1 cellular context compared by ENCODE assay signal in the genomic region with DNA sequence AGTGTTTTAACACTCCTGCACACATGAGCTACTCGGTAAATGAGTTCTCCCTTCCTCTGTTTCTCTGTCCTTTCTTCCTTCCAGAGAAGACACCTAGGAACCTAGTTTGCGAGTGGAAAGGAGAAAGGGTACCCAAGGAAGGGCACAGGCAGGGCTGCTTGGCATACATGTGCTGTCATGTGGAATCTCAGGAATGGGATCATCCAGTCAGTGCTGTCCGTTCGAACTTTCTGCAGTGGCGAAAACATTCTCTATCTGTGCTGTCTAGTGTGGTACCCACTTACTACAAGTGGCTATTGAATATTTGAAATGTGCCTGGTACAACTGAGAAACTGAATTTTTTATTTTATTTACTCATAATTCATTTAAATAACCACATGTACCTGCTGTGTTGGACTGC.
TF ChIP-seq lines count a peak whose summit lies in the region.

No MANE protein-coding gene starts in this region.

TF ChIP-seq in H1, 55 proteins besides CTCF, POLR2A, EP300 and RAD21:
- TF ChIP-seq BACH1 (IDR thresholded peaks at IDR 0.05; ENCODE audit: low read length) (no peak), CBX8 (IDR thresholded peaks at IDR 0.05; ENCODE audit: borderline replicate concordance, low read depth, low read length) (no peak)
- TF ChIP-seq, protein P1, sequence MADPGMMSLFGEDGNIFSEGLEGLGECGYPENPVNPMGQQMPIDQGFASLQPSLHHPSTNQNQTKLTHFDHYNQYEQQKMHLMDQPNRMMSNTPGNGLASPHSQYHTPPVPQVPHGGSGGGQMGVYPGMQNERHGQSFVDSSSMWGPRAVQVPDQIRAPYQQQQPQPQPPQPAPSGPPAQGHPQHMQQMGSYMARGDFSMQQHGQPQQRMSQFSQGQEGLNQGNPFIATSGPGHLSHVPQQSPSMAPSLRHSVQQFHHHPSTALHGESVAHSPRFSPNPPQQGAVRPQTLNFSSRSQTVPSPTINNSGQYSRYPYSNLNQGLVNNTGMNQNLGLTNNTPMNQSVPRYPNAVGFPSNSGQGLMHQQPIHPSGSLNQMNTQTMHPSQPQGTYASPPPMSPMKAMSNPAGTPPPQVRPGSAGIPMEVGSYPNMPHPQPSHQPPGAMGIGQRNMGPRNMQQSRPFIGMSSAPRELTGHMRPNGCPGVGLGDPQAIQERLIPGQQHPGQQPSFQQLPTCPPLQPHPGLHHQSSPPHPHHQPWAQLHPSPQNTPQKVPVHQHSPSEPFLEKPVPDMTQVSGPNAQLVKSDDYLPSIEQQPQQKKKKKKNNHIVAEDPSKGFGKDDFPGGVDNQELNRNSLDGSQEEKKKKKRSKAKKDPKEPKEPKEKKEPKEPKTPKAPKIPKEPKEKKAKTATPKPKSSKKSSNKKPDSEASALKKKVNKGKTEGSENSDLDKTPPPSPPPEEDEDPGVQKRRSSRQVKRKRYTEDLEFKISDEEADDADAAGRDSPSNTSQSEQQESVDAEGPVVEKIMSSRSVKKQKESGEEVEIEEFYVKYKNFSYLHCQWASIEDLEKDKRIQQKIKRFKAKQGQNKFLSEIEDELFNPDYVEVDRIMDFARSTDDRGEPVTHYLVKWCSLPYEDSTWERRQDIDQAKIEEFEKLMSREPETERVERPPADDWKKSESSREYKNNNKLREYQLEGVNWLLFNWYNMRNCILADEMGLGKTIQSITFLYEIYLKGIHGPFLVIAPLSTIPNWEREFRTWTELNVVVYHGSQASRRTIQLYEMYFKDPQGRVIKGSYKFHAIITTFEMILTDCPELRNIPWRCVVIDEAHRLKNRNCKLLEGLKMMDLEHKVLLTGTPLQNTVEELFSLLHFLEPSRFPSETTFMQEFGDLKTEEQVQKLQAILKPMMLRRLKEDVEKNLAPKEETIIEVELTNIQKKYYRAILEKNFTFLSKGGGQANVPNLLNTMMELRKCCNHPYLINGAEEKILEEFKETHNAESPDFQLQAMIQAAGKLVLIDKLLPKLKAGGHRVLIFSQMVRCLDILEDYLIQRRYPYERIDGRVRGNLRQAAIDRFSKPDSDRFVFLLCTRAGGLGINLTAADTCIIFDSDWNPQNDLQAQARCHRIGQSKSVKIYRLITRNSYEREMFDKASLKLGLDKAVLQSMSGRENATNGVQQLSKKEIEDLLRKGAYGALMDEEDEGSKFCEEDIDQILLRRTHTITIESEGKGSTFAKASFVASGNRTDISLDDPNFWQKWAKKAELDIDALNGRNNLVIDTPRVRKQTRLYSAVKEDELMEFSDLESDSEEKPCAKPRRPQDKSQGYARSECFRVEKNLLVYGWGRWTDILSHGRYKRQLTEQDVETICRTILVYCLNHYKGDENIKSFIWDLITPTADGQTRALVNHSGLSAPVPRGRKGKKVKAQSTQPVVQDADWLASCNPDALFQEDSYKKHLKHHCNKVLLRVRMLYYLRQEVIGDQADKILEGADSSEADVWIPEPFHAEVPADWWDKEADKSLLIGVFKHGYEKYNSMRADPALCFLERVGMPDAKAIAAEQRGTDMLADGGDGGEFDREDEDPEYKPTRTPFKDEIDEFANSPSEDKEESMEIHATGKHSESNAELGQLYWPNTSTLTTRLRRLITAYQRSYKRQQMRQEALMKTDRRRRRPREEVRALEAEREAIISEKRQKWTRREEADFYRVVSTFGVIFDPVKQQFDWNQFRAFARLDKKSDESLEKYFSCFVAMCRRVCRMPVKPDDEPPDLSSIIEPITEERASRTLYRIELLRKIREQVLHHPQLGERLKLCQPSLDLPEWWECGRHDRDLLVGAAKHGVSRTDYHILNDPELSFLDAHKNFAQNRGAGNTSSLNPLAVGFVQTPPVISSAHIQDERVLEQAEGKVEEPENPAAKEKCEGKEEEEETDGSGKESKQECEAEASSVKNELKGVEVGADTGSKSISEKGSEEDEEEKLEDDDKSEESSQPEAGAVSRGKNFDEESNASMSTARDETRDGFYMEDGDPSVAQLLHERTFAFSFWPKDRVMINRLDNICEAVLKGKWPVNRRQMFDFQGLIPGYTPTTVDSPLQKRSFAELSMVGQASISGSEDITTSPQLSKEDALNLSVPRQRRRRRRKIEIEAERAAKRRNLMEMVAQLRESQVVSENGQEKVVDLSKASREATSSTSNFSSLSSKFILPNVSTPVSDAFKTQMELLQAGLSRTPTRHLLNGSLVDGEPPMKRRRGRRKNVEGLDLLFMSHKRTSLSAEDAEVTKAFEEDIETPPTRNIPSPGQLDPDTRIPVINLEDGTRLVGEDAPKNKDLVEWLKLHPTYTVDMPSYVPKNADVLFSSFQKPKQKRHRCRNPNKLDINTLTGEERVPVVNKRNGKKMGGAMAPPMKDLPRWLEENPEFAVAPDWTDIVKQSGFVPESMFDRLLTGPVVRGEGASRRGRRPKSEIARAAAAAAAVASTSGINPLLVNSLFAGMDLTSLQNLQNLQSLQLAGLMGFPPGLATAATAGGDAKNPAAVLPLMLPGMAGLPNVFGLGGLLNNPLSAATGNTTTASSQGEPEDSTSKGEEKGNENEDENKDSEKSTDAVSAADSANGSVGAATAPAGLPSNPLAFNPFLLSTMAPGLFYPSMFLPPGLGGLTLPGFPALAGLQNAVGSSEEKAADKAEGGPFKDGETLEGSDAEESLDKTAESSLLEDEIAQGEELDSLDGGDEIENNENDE (IDR thresholded peaks at IDR 0.05; ENCODE audit: insufficient replicate concordance, low read length), result no peak
TF ChIP-seq in H1: peak in this region for 0.
